In the genomic region with DNA sequence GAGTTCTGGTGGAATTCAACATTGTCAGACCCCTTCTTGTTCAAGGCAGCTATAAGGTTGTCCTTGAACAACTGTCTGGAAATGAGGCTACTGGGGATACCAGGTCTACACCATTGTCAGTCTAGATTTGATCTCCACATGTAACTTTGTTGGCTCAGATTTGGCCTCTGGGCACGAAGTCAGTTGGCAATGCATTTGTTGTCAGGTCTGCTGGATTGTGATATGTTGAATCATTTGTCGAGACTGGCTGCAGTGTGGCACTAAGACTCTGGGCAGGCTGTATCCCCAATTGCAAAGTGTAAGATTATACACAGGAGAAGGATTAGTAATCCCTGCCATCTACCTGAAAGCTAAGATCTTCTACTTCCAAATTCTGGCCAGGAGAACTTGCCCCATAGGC, we compare ENCODE assay signal across 15 cellular contexts.
"Had no signal": no experiment of that assay in that cellular context is flagged by ENCODE, and none has a peak within 500 bp of the region (broad histone marks: within the 10 kb centered on the region; RNA-seq: fewer than 3 reads in every experiment).

No MANE protein-coding gene starts in this region.

- ATAC-seq: activated naive CD8-positive, alpha-beta T cell treated with anti-CD3 and anti-CD28 coated beads, Interleukin-2, amount 50 U/mL, for 24 hours; foreskin keratinocyte; naive thymus-derived CD4-positive, alpha-beta T cell; stimulated activated naive CD8-positive, alpha-beta T cell treated with anti-CD3 and anti-CD28 coated beads, Interleukin-15, Interleukin-2, amounts not matched to agents 100 U/mL and 50 U/mL, for 24 hours had no signal

- H3K27ac Mint-ChIP-seq: activated naive CD8-positive, alpha-beta T cell treated with anti-CD3 and anti-CD28 coated beads, Interleukin-2, amount 50 U/mL, for 24 hours had no signal

- H3K9me3 Mint-ChIP-seq: activated naive CD8-positive, alpha-beta T cell treated with anti-CD3 and anti-CD28 coated beads, Interleukin-2, amount 50 U/mL, for 24 hours; naive thymus-derived CD4-positive, alpha-beta T cell had no signal

- H3K4me3 Mint-ChIP-seq: activated naive CD8-positive, alpha-beta T cell treated with anti-CD3 and anti-CD28 coated beads, Interleukin-2, amount 50 U/mL, for 24 hours; naive thymus-derived CD4-positive, alpha-beta T cell had no signal

- H3K27me3 ChIP-seq: ascending aorta, esophagus muscularis mucosa, foreskin keratinocyte, suprapubic skin, upper lobe of left lung had no signal

- H3K27me3 Mint-ChIP-seq: activated naive CD8-positive, alpha-beta T cell treated with anti-CD3 and anti-CD28 coated beads, Interleukin-2, amount 50 U/mL, for 24 hours; naive thymus-derived CD4-positive, alpha-beta T cell had no signal

- H3K9me3 ChIP-seq: ascending aorta, esophagus muscularis mucosa, suprapubic skin, upper lobe of left lung had no signal

- H3K4me3 ChIP-seq: ascending aorta, esophagus muscularis mucosa, suprapubic skin, upper lobe of left lung had no signal

- H3K27ac ChIP-seq: esophagus muscularis mucosa, foreskin keratinocyte, parathyroid adenoma, suprapubic skin, upper lobe of left lung had no signal

- H3K36me3 ChIP-seq: ascending aorta, suprapubic skin, upper lobe of left lung had no signal

- H3K4me1 ChIP-seq: ascending aorta, esophagus muscularis mucosa, foreskin keratinocyte, parathyroid adenoma, suprapubic skin, upper lobe of left lung had no signal

- H3K4me1 Mint-ChIP-seq: activated naive CD8-positive, alpha-beta T cell treated with anti-CD3 and anti-CD28 coated beads, Interleukin-2, amount 50 U/mL, for 24 hours had no signal

- DNase-seq: activated CD4-positive, CD25-positive, alpha-beta regulatory T cell treated with anti-CD3 and anti-CD28 coated beads, Interleukin-2, amount 50 U/mL, for 72 hours; activated naive CD4-positive, alpha-beta T cell; activated naive CD8-positive, alpha-beta T cell treated with anti-CD3 and anti-CD28 coated beads, Interleukin-2, amount 50 U/mL, for 24 hours; activated T-cell treated with anti-CD3 and anti-CD28 coated beads for 4 hours; glutamatergic neuron; hypothalamus; naive thymus-derived CD4-positive, alpha-beta T cell; stimulated activated naive CD8-positive, alpha-beta T cell treated with anti-CD3 and anti-CD28 coated beads, Interleukin-15, Interleukin-2, amounts not matched to agents 100 U/mL and 50 U/mL, for 24 hours; T1000; upper lobe of left lung had no signal
